ENCODE assay signal across 15 cellular contexts in the genomic region with DNA sequence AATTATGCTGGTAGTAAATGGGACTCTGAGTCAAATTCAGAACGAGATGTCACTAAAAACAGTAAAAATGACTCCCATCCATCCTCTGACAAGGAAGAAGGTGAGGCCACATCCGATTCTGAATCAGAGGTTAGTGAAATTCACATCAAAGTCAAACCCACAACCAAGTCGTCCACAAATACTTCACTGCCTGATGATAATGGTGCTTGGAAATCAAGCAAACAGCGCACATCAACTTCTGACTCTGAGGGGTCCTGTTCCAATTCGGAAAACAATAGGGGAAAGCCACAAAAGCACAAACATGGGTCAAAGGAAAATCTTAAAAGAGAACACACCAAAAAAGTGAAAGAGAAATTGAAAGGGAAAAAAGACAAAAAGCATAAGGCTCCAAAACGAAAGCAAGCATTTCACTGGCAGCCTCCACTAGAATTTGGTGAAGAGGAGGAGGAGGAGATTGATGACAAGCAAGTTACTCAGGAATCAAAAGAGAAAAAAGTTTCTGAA. TPM values are rescaled to one million over a fixed set of nuclear protein-coding genes. Genes with fewer than 3 reads are reported as not detected.
A peak's percentile ranks its signal among the peaks of the same experiment; 100 is the strongest.
DNase-seq lines count a peak whose midpoint lies in the region; ATAC-seq and TF ChIP-seq lines count a peak whose summit lies in the region.
"Had no signal": no experiment of that assay in that cellular context is flagged by ENCODE, and none has a peak within 500 bp of the region (broad histone marks: within the 10 kb centered on the region; RNA-seq: fewer than 3 reads in every experiment).

No MANE protein-coding gene starts in this region.

- peak; percentile 23 for DNase-seq in activated CD8-positive, alpha-beta memory T cell treated with anti-CD3 and anti-CD28 coated beads, Interleukin-2, amount 50 U/mL, for 24 hours (ENCODE audit: extremely low read depth)
- no peak for DNase-seq in activated CD8-positive, alpha-beta memory T cell treated with anti-CD3 and anti-CD28 coated beads, Interleukin-2, amount 50 U/mL, for 48 hours
- no peak for DNase-seq in central memory CD8-positive, alpha-beta T cell (ENCODE audit: low spot score in 2 of 2)
- peak; percentile 48 for DNase-seq in stimulated activated naive CD4-positive, alpha-beta T cell treated with Interleukin-2 at 50 U/mL for 16 hours (lab: John Stamatoyannopoulos, UW)
- no peak for DNase-seq in aorta
- DNase-seq in NCI-H2081 treated with DMSO at 0.1 percent for 48 hours (lab: John Stamatoyannopoulos, UW) = no peak
- DNase-seq: left lung, NCI-H2171 treated with DMSO at 0.1 percent for 48 hours, RPMI8226 had no signal

- H3K36me3 ChIP-seq in OCI-LY3 (replicated peaks; ENCODE audit: low read depth, low read length) (peaks cover 68% of the 10 kb centered on the region), aorta (ENCODE audit: control insufficient read depth in 1 of 2, insufficient read depth in 2 of 2, low read length in 1 of 2) (peaks cover 6 to 24% of the 10 kb centered on the region in 2 donors)

- H3K4me3 Mint-ChIP-seq in central memory CD8-positive, alpha-beta T cell = no peak overlapping the region

- peaks cover 32% of the 10 kb centered on the region for H4K20me1 ChIP-seq in OCI-LY3 (ENCODE audit: insufficient read depth, low read length)

- peaks cover 7% of the 10 kb centered on the region for H3K79me2 ChIP-seq in OCI-LY3 (ENCODE audit: low read length)

- H3K4me1 ChIP-seq in OCI-LY3 (ENCODE audit: low read length) = peaks cover 36% of the 10 kb centered on the region
- H3K4me1 ChIP-seq in aorta (ENCODE audit: control insufficient read depth in 1 of 2, insufficient read depth in 2 of 2, low read length in 2 of 2) = peaks cover 0 to 7% of the 10 kb centered on the region in 2 donors
- H3K4me1 ChIP-seq: left lung had no signal

- H3K27ac ChIP-seq in OCI-LY3 (ENCODE audit: low read length) = peak overlapping the region; percentile 15; the same call in 1 of the 2 replicates
- no peak overlapping the region for H3K27ac ChIP-seq in aorta (ENCODE audit: low read depth in 1 of 2, low read length in 2 of 2)

- H3K9me3 ChIP-seq in OCI-LY3 (ENCODE audit: insufficient read depth, low read length) = no peaks in the 10 kb centered on the region
- no peaks in the 10 kb centered on the region for H3K9me3 ChIP-seq in aorta (ENCODE audit: control insufficient read depth, low read length)
- H3K9me3 ChIP-seq: left lung had no signal

- no peaks in the 10 kb centered on the region for H3K27me3 ChIP-seq in OCI-LY3 (ENCODE audit: low read depth, low read length)
- H3K27me3 ChIP-seq in aorta (ENCODE audit: control insufficient read depth in 1 of 2, insufficient read depth in 2 of 2, low read length in 1 of 2) = no peaks in the 10 kb centered on the region
- H3K27me3 ChIP-seq: left lung had no signal

- WGBS in aorta, 2 donors = 70 to 73% methylated on average over 6 of the region's 6 CpGs

- peak overlapping the region; percentile 44 for H3K4me2 ChIP-seq in OCI-LY3 (ENCODE audit: low read length)

- no peak overlapping the region for H3K4me3 ChIP-seq in OCI-LY3 (ENCODE audit: low read length)
- H3K4me3 ChIP-seq in aorta (ENCODE audit: low read length in 2 of 2) = no peak overlapping the region
- H3K4me3 ChIP-seq: left lung had no signal

- no peak for TF ChIP-seq CTCF in OCI-LY3 (IDR thresholded peaks at IDR 0.05; ENCODE audit: low read depth, low read length)

- ATAC-seq in central memory CD8-positive, alpha-beta T cell (replicated peaks; ENCODE audit: extremely low read depth, poor library complexity, severe bottlenecking) = peak; percentile 85
- ATAC-seq in aorta (ENCODE audit: low FRiP score) (no peak), GM18873 (IDR thresholded peaks at IDR 0.05; ENCODE audit: low FRiP score, unreplicated experiment) (no peak)
- ATAC-seq: HepG2, left lung had no signal

- H2AFZ ChIP-seq in OCI-LY3 (ENCODE audit: low read depth, low read length) = no peak overlapping the region

- H3K4me1 Mint-ChIP-seq in central memory CD8-positive, alpha-beta T cell = peaks cover 12% of the 10 kb centered on the region

- intact Hi-C loops in aorta (cut with DNase I) = no loop called here

- H3K36me3 Mint-ChIP-seq in central memory CD8-positive, alpha-beta T cell (ENCODE audit: insufficient read depth) = peaks cover 37% of the 10 kb centered on the region

- no peak overlapping the region for H3K27ac Mint-ChIP-seq in central memory CD8-positive, alpha-beta T cell (ENCODE audit: low read depth)
- H3K27ac Mint-ChIP-seq: progenitor cell of endocrine pancreas had no signal

- no peaks in the 10 kb centered on the region for H3K27me3 Mint-ChIP-seq in central memory CD8-positive, alpha-beta T cell
- H3K27me3 Mint-ChIP-seq: progenitor cell of endocrine pancreas had no signal

- H3K9me3 Mint-ChIP-seq in central memory CD8-positive, alpha-beta T cell = no peaks in the 10 kb centered on the region

- H3K9ac ChIP-seq in OCI-LY3 (ENCODE audit: low read length) = no peak overlapping the region

RNA-seq across cellular contexts. Expression of gene ZBTB47, which starts 15.1 kb away (rescaled TPM):
- total RNA-seq in aorta = 10 to 100 TPM; 72.4 to 82.0 TPM
- 10 to 100 TPM; 42.3 to 77.1 TPM for polyA plus RNA-seq in aorta

RNA-seq across cellular contexts. Expression of gene NKTR, which starts 37.9 kb away (rescaled TPM):
- 100 to 1,000 TPM in 1 of 2 donors, 10 to 100 TPM in 1; 98.5 to 163 TPM for total RNA-seq in aorta
- 10 to 100 TPM in 1 of 2 donors, 1 to 10 TPM in 1; 6.1 to 57.7 TPM for polyA plus RNA-seq in aorta

RNA-seq across cellular contexts. Expression of gene KLHL40, which starts 46.9 kb away (rescaled TPM):
- total RNA-seq in aorta = not detected
- polyA plus RNA-seq in aorta = under 1 TPM in 1 of 2 donors, not detected in 1; 0.26 TPM
- total RNA-seq: bronchial epithelial cell, HepG2, left lung, progenitor cell of endocrine pancreas had no signal
- polyA plus RNA-seq: AG04450, HepG2 had no signal

RNA-seq across cellular contexts. Expression of gene SS18L2, which starts 47.7 kb away (rescaled TPM):
- 10 to 100 TPM; 17.5 to 18.5 TPM for total RNA-seq in aorta
- polyA plus RNA-seq in aorta = 10 to 100 TPM; 21.4 to 47.8 TPM

RNA-seq across cellular contexts. Expression of gene SEC22C, which starts 56.6 kb away (rescaled TPM):
- total RNA-seq in aorta = 10 to 100 TPM; 43.6 to 46.6 TPM
- 10 to 100 TPM; 54.5 to 58.6 TPM for polyA plus RNA-seq in aorta

Comparison
In these comparisons a context has a peak if more than half of its experiments do, and no peak if none do; other contexts are left out.
1. DNase-seq: peak in activated CD8-positive, alpha-beta memory T cell treated with anti-CD3 and anti-CD28 coated beads, Interleukin-2, amount 50 U/mL, for 24 hours (single experiment) and stimulated activated naive CD4-positive, alpha-beta T cell treated with Interleukin-2 at 50 U/mL for 16 hours (single experiment); none in activated CD8-positive, alpha-beta memory T cell treated with anti-CD3 and anti-CD28 coated beads, Interleukin-2, amount 50 U/mL, for 48 hours (single experiment), central memory CD8-positive, alpha-beta T cell (0 of 2), aorta (0 of 2) and NCI-H2081 treated with DMSO at 0.1 percent for 48 hours (single experiment).